In the genomic region with DNA sequence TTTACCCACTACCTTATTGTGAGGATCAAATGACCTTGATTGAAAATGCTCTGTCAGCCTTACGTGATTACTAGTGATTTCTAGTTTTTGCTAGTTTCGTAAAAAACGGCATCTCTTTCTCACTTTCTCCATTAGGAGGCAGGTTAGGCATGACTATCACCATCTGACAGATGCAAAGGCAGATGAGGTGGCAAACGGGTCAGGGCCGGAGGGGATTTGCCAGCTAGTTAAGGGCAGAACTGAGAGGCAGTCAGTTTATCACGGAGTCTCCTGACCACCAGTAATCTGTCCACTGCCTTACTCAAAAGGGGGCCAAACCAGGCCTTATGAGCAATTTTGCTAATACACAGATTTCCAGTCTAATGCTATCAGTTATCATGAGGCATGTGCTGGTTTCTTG, we compare ENCODE assay signal across 1 cellular context.
TF ChIP-seq lines count a peak whose summit lies in the region.

No MANE protein-coding gene starts in this region.

TF ChIP-seq in H1, 55 proteins besides CTCF, POLR2A, EP300 and RAD21:
- TF ChIP-seq BACH1 (IDR thresholded peaks at IDR 0.05; ENCODE audit: low read length) (peak; percentile 37; the same call in 1 of the 2 replicates), RFX5 (IDR thresholded peaks at IDR 0.05; ENCODE audit: borderline replicate concordance, low read depth, low read length) (no peak)
